ENCODE assay signal across 9 cellular contexts in the genomic region with DNA sequence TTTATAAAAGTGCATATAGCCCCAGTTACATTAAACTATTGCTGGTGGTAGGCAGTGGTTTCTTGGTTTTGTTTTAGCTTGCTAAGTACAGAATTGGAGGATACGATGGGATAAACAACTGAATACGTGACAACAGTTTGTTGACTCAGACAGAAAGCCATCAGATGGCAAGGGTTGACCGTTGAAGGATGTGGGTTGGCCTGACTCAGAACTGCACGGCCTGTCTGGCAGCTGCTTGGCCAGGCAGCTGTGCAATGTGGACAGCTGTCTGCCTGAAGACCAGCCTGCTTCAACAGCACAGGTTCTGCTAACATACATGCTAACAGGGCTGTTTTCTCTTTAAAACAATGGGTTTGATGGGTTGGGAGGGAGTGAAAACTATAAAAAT. TPM values are rescaled to one million over a fixed set of nuclear protein-coding genes. Genes with fewer than 3 reads are reported as not detected.
DNase-seq lines count a peak whose midpoint lies in the region; ATAC-seq, FAIRE-seq and TF ChIP-seq lines count a peak whose summit lies in the region.
"Had no signal": no experiment of that assay in that cellular context is flagged by ENCODE, and none has a peak within 500 bp of the region (broad histone marks: within the 10 kb centered on the region; RNA-seq: fewer than 3 reads in every experiment).

No MANE protein-coding gene starts in this region.

- no peaks in the 10 kb centered on the region for H3K36me3 ChIP-seq in mesenchymal stem cell (ENCODE audit: control insufficient read depth in 1 of 2, insufficient read depth in 2 of 2, low read depth in 1 of 2, low read length in 2 of 2)
- H3K36me3 ChIP-seq in ascending aorta: no peaks in the 10 kb centered on the region

- no peak overlapping the region for H3K9ac ChIP-seq in mesenchymal stem cell (ENCODE audit: low read length)

- no peak overlapping the region for H4K91ac ChIP-seq in mesenchymal stem cell (ENCODE audit: low read length)

- no peak overlapping the region for H3K14ac ChIP-seq in mesenchymal stem cell (ENCODE audit: low read length in 2 of 2)

- no peak overlapping the region for H3K23ac ChIP-seq in mesenchymal stem cell (ENCODE audit: low read length in 2 of 2)

- H2BK120ac ChIP-seq in mesenchymal stem cell (ENCODE audit: low read depth, low read length): no peak overlapping the region

- intact Hi-C loops in ascending aorta (cut with DNase I): no loop called here

- no peaks in the 10 kb centered on the region for H3K27me3 ChIP-seq in mesenchymal stem cell (ENCODE audit: control insufficient read depth in 1 of 2, insufficient read depth in 1 of 2, low read length in 2 of 2)
- H3K27me3 ChIP-seq in ascending aorta: no peaks in the 10 kb centered on the region

- no peak overlapping the region for H4K8ac ChIP-seq in mesenchymal stem cell (ENCODE audit: low read length)

- TF ChIP-seq CTCF in ascending aorta (IDR thresholded peaks at IDR 0.05): no peak

- no peaks in the 10 kb centered on the region for H3K9me3 ChIP-seq in mesenchymal stem cell (ENCODE audit: control insufficient read depth, low read length)
- H3K9me3 ChIP-seq in ascending aorta: no peaks in the 10 kb centered on the region

- no peak overlapping the region for H2AK5ac ChIP-seq in mesenchymal stem cell (ENCODE audit: low read length, severe bottlenecking)

- no peak overlapping the region for H3K4me2 ChIP-seq in mesenchymal stem cell (ENCODE audit: low read length, poor library complexity, severe bottlenecking)

- H3K4me1 ChIP-seq in mesenchymal stem cell (ENCODE audit: control insufficient read depth, insufficient read depth, low read depth, low read length) (peaks cover 2% of the 10 kb centered on the region), ascending aorta (no peaks in the 10 kb centered on the region)

- H3K4me3 ChIP-seq in mesenchymal stem cell (ENCODE audit: insufficient read depth in 1 of 2, low read depth in 1 of 2, low read length in 2 of 2) (no peak overlapping the region), ascending aorta (no peak overlapping the region)

- H2BK5ac ChIP-seq in mesenchymal stem cell (ENCODE audit: low read depth, low read length, poor library complexity, severe bottlenecking): no peak overlapping the region

- H3K18ac ChIP-seq in mesenchymal stem cell (ENCODE audit: low read depth in 1 of 2, low read length in 2 of 2): no peak overlapping the region

- no peak overlapping the region for H2BK12ac ChIP-seq in mesenchymal stem cell (ENCODE audit: low read length in 2 of 2)

- no peak overlapping the region for H3K4ac ChIP-seq in mesenchymal stem cell (ENCODE audit: low read depth in 1 of 2, low read length in 2 of 2)

- H3K27ac ChIP-seq in mesenchymal stem cell (ENCODE audit: low read length, poor library complexity, severe bottlenecking) (no peak overlapping the region), ascending aorta (no peak overlapping the region)
- H3K27ac ChIP-seq: C4-2B had no signal

- H2BK15ac ChIP-seq in mesenchymal stem cell (ENCODE audit: low read depth, poor library complexity, severe bottlenecking): no peak overlapping the region

- no peaks in the 10 kb centered on the region for H3K79me1 ChIP-seq in mesenchymal stem cell (replicated peaks; ENCODE audit: low read length, poor library complexity, severe bottlenecking)

- WGBS in mesenchymal stem cell: 1% methylated on average over 4 of the region's 4 CpGs

- no peak overlapping the region for H2AFZ ChIP-seq in mesenchymal stem cell (ENCODE audit: low read depth, low read length)

- DNase-seq in NCI-H2227 (lab: John Stamatoyannopoulos, UW; ENCODE audit: unreplicated experiment): peak; percentile 15
- DNase-seq in NCI-H2227 treated with DMSO at 0.1 percent for 48 hours (lab: John Stamatoyannopoulos, UW): no peak
- DNase-seq in mesenchymal stem cell: peak; percentile 93
- DNase-seq in hippocampal formation (lab: John Stamatoyannopoulos, UW): no peak
- DNase-seq in ascending aorta (ENCODE audit: low spot score in 2 of 2): no peak

- peak; percentile 99 for ATAC-seq in GM21526 (IDR thresholded peaks at IDR 0.05; ENCODE audit: low FRiP score, unreplicated experiment)
- ATAC-seq in HG03565 (IDR thresholded peaks at IDR 0.05; ENCODE audit: unreplicated experiment): peak; percentile 99

- FAIRE-seq in TTC549 (lab: Jason Lieb, UNC): peak; percentile 28

RNA-seq across cellular contexts. Expression of a gene that starts 46.6 kb away (rescaled TPM):
- 33.7 TPM for polyA plus RNA-seq in mesenchymal stem cell (2013, experiment 1 of 2)
- 33.9 TPM for polyA plus RNA-seq in mesenchymal stem cell (2013, experiment 2 of 2)
- total RNA-seq in ascending aorta: 75.5 TPM

RNA-seq across cellular contexts. Expression of a gene that starts 46.8 kb away (rescaled TPM):
- polyA plus RNA-seq in mesenchymal stem cell (2013, experiment 1 of 2): 1.8 TPM
- polyA plus RNA-seq in mesenchymal stem cell (2013, experiment 2 of 2): 1.6 TPM
- total RNA-seq in ascending aorta: not detected

Comparison
In these comparisons a context has a peak if more than half of its experiments do, and no peak if none do; other contexts are left out.
1. DNase-seq: peak in NCI-H2227 (single experiment) and mesenchymal stem cell (single experiment); none in NCI-H2227 treated with DMSO at 0.1 percent for 48 hours (single experiment), hippocampal formation (0 of 2) and ascending aorta (0 of 2).